ENCODE assay signal across 8 cellular contexts in genomic region chr4:146520894-146521542, GRCh38. TPM values are rescaled to one million over a fixed set of nuclear protein-coding genes. Genes with fewer than 3 reads are reported as not detected.
DNase-seq lines count a peak whose midpoint lies in the region; ATAC-seq and TF ChIP-seq lines count a peak whose summit lies in the region.

No MANE protein-coding gene starts in this region.

- TF ChIP-seq CTCF in BE2C (IDR thresholded peaks at IDR 0.05; ENCODE audit: low read depth, low read length): no peak
- TF ChIP-seq CTCF in neutrophil (IDR thresholded peaks at IDR 0.05): no peak

- no peaks in the 10 kb centered on the region for H3K27me3 ChIP-seq in BE2C
- no peaks in the 10 kb centered on the region for H3K27me3 ChIP-seq in neutrophil

- peak; percentile 32 for ATAC-seq in GM18511 (IDR thresholded peaks at IDR 0.05; ENCODE audit: unreplicated experiment)
- ATAC-seq in HG02973 (IDR thresholded peaks at IDR 0.05; ENCODE audit: unreplicated experiment): peak; percentile 41

- H3K9me3 ChIP-seq in BE2C: no peaks in the 10 kb centered on the region
- no peaks in the 10 kb centered on the region for H3K9me3 ChIP-seq in neutrophil

- DNase-seq in BE2C (peak; percentile 25), NCI-H2171 treated with DMSO at 0.1 percent for 48 hours (lab: John Stamatoyannopoulos, UW) (peak; percentile 1), fibroblast of the conjunctiva (ENCODE audit: low read depth) (peak; percentile 26), SK-N-DZ (ENCODE audit: low spot score) (no peak)
- DNase-seq in activated CD8-positive, alpha-beta memory T cell treated with anti-CD3 and anti-CD28 coated beads for 24 hours: peak; percentile 60

- H3K4me3 ChIP-seq in BE2C (ENCODE audit: low read depth, low read length) (peak overlapping the region; percentile 98), neutrophil (ENCODE audit: low read depth in 1 of 2, low read length in 1 of 2) (peak overlapping the region; percentile 68 to 79)

- H3K4me1 ChIP-seq in BE2C (peaks cover 2% of the 10 kb centered on the region; the same call in 1 of the 2 replicates), neutrophil (ENCODE audit: control insufficient read depth in 1 of 2, insufficient read depth in 1 of 2, low read depth in 1 of 2, low read length in 1 of 2) (peaks cover 13 to 16% of the 10 kb centered on the region in 2 experiments)

- H3K27ac ChIP-seq in neutrophil: no peak overlapping the region

- H3K36me3 ChIP-seq in BE2C (no peaks in the 10 kb centered on the region), neutrophil (no peaks in the 10 kb centered on the region)

RNA-seq across cellular contexts. Expression of gene SLC10A7, which starts 0.7 kb away (rescaled TPM):
- 2.3 TPM for polyA plus RNA-seq in BE2C (2012; ENCODE audit: insufficient read depth, insufficient read length, low read depth)
- polyA plus RNA-seq in SK-N-DZ (2014; cell fraction: cytosol; rRNA removed): 3.9 and 5.1 TPM in 2 replicates
- polyA plus RNA-seq in SK-N-DZ (2014; cell fraction: nucleus; rRNA removed): 3.6 TPM in 2 replicates
